9 cellular contexts compared by ENCODE assay signal in the genomic region with DNA sequence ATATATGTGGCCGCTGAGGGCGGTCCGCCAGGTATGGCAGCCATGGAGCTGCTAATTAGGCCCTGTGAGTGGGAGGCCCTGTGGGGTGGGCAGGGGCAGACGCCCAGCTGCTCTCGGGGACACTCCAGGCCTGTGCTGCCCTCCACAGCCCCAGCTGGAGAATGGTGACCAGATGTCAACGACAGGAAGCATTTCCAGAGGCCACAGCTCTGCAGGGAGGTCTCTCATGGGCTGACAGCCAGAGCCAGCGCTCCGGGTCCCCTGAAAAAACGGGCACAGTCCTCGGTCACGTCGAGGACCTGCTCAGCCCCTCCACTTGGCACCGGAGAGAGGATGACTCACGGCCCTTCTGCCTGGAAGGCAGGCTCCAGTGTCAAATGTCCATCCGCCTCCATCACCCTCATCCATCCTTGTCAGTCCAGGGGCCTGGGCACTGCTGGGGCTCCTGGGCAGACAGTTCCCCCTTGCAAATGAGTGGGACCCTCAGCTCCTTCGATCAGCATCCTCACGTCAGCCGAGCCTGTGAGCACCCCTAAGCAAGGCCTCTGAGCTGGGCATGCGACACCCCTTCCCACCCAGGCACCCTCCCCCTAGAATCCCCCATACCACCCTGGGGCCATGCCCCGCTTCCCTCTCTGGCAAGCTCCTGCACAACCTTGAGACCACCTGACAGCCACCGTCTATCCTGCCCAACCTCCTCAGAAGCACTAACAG. TPM values are rescaled to one million over a fixed set of nuclear protein-coding genes. Genes with fewer than 3 reads are reported as not detected.
A peak's percentile ranks its signal among the peaks of the same experiment; 100 is the strongest.
DNase-seq lines count a peak whose midpoint lies in the region; ATAC-seq, FAIRE-seq and TF ChIP-seq lines count a peak whose summit lies in the region.
"Had no signal": no experiment of that assay in that cellular context is flagged by ENCODE, and none has a peak within 500 bp of the region (broad histone marks: within the 10 kb centered on the region; RNA-seq: fewer than 3 reads in every experiment).

No MANE protein-coding gene starts in this region.

- peaks cover 11% of the 10 kb centered on the region for H3K27me3 ChIP-seq in keratinocyte (ENCODE audit: control insufficient read depth, extremely low read depth, insufficient read depth, low read length)
- no peaks in the 10 kb centered on the region for H3K27me3 ChIP-seq in HAP-1 (ENCODE audit: low read depth)

- H3K4me1 Mint-ChIP-seq in stimulated activated naive CD8-positive, alpha-beta T cell treated with anti-CD3 and anti-CD28 coated beads, Interleukin-15, Interleukin-2, amounts not matched to agents 100 ng/mL and 50 ng/mL, for 24 hours (ENCODE audit: low read depth): peaks cover 81% of the 10 kb centered on the region

- H3K79me2 ChIP-seq in keratinocyte (ENCODE audit: control insufficient read depth, insufficient read depth, low read length): peaks cover 13% of the 10 kb centered on the region

- H3K9ac ChIP-seq in keratinocyte (ENCODE audit: control insufficient read depth, extremely low read depth, insufficient read depth, low read length): no peak overlapping the region

- peaks cover 13% of the 10 kb centered on the region for H3K4me1 ChIP-seq in keratinocyte (ENCODE audit: control insufficient read depth, extremely low read depth, insufficient read depth, low read length)
- peaks cover 5% of the 10 kb centered on the region for H3K4me1 ChIP-seq in HAP-1

- H3K4me3 Mint-ChIP-seq in stimulated activated naive CD8-positive, alpha-beta T cell treated with anti-CD3 and anti-CD28 coated beads, Interleukin-15, Interleukin-2, amounts not matched to agents 100 ng/mL and 50 ng/mL, for 24 hours: peak overlapping the region; percentile 81

- peak overlapping the region; percentile 83; the same call in 1 of the 2 replicates for H3K27ac ChIP-seq in VCaP
- no peak overlapping the region for H3K27ac ChIP-seq in keratinocyte (ENCODE audit: control insufficient read depth, insufficient read depth, low read length)

- no peak for FAIRE-seq in keratinocyte (lab: Jason Lieb, UNC)

- in situ Hi-C loops in HAP-1 (cut with MboI; ENCODE audit: low sequenced_read_pairs): no loop called here

- no peak for ATAC-seq in stimulated activated naive CD8-positive, alpha-beta T cell treated with anti-CD3 and anti-CD28 coated beads, Interleukin-15, Interleukin-2, amounts not matched to agents 100 U/mL and 50 U/mL, for 24 hours
- no peak for ATAC-seq in HG02884 (IDR thresholded peaks at IDR 0.05; ENCODE audit: unreplicated experiment)
- ATAC-seq in activated CD4-positive, CD25-positive, alpha-beta regulatory T cell treated with anti-CD3 and anti-CD28 coated beads, Interleukin-2, amount 50 U/mL, for 24 hours: no peak

- dilution Hi-C loops in keratinocyte (cut with MboI; ENCODE audit: extremely low pct_ligation_motif_present, low sequenced_read_pairs): no loop called here

- TF ChIP-seq CTCF in VCaP (conservative IDR thresholded peaks at IDR 0.05) (no peak), keratinocyte (optimal IDR thresholded peaks at IDR 0.05 in 1 of 3, IDR thresholded peaks at IDR 0.05 in 1 of 3, conservative IDR thresholded peaks at IDR 0.05 in 1 of 3; ENCODE audit: extremely low read depth in 1 of 3, insufficient read depth in 2 of 3, low read length in 3 of 3) (no peak)

- H4K20me1 ChIP-seq in keratinocyte (ENCODE audit: control insufficient read depth, extremely low read depth, insufficient read depth, low read length): peaks cover 13% of the 10 kb centered on the region

- no peak for DNase-seq in stimulated activated naive CD8-positive, alpha-beta T cell treated with anti-CD3 and anti-CD28 coated beads, Interleukin-15, Interleukin-2, amounts not matched to agents 100 U/mL and 50 U/mL, for 24 hours
- no peak for DNase-seq in keratinocyte (ENCODE audit: low read depth, low spot score)
- no peak for DNase-seq in HAP-1 (ENCODE audit: low spot score in 2 of 2)
- no peak for DNase-seq in SHP77 treated with DMSO at 0.1 percent for 48 hours (lab: John Stamatoyannopoulos, UW)
- DNase-seq: NCI-H524 treated with DMSO at 0.1 percent for 48 hours had no signal

- peaks cover 3% of the 10 kb centered on the region for H3K27me3 Mint-ChIP-seq in stimulated activated naive CD8-positive, alpha-beta T cell treated with anti-CD3 and anti-CD28 coated beads, Interleukin-15, Interleukin-2, amounts not matched to agents 100 ng/mL and 50 ng/mL, for 24 hours

- peak overlapping the region; percentile 97 for H3K4me2 ChIP-seq in keratinocyte (ENCODE audit: control insufficient read depth, extremely low read depth, insufficient read depth, low read depth, low read length)

- H2AFZ ChIP-seq in keratinocyte (ENCODE audit: control insufficient read depth, low read length): no peak overlapping the region

- H3K9me1 ChIP-seq in keratinocyte (ENCODE audit: control insufficient read depth, extremely low read depth, insufficient read depth, low read length): no peaks in the 10 kb centered on the region

- peak overlapping the region in 2 of 3 experiments; percentile 60 to 79 for H3K4me3 ChIP-seq in keratinocyte (ENCODE audit: control insufficient read depth in 2 of 3, extremely low read depth in 1 of 3, insufficient read depth in 2 of 3, low read depth in 1 of 3, low read length in 3 of 3)
- no peak overlapping the region for H3K4me3 ChIP-seq in HAP-1

- no peaks in the 10 kb centered on the region for H3K9me3 Mint-ChIP-seq in stimulated activated naive CD8-positive, alpha-beta T cell treated with anti-CD3 and anti-CD28 coated beads, Interleukin-15, Interleukin-2, amounts not matched to agents 100 ng/mL and 50 ng/mL, for 24 hours

- H3K36me3 ChIP-seq in keratinocyte (ENCODE audit: control insufficient read depth in 2 of 2, extremely low read depth in 1 of 2, insufficient read depth in 2 of 2, low read length in 2 of 2) (no peaks in the 10 kb centered on the region), HAP-1 (replicated peaks) (no peaks in the 10 kb centered on the region)

- H3K27ac Mint-ChIP-seq in stimulated activated naive CD8-positive, alpha-beta T cell treated with anti-CD3 and anti-CD28 coated beads, Interleukin-15, Interleukin-2, amounts not matched to agents 100 ng/mL and 50 ng/mL, for 24 hours: no peak overlapping the region

- H3K9me3 ChIP-seq in keratinocyte (ENCODE audit: control insufficient read depth, low read depth, low read length) (no peaks in the 10 kb centered on the region), HAP-1 (no peaks in the 10 kb centered on the region)

- H3K36me3 Mint-ChIP-seq in stimulated activated naive CD8-positive, alpha-beta T cell treated with anti-CD3 and anti-CD28 coated beads, Interleukin-15, Interleukin-2, amounts not matched to agents 100 ng/mL and 50 ng/mL, for 24 hours (ENCODE audit: low read depth): peaks cover 4% of the 10 kb centered on the region

RNA-seq across cellular contexts. Expression of gene BID, which starts 1.9 kb away (rescaled TPM):
- 36.5 to 69.7 TPM (median 46.0 TPM) in 3 replicates for polyA plus RNA-seq in keratinocyte
- 33.9 TPM for polyA plus RNA-seq in keratinocyte (2011; ENCODE audit: low read depth)
- 56.0 and 89.5 TPM in 2 replicates for polyA plus RNA-seq in keratinocyte (2011; cell fraction: cytosol; rRNA removed)
- 35.7 and 52.3 TPM in 2 replicates for polyA plus RNA-seq in keratinocyte (2011; cell fraction: nucleus; rRNA removed)
- polyA plus RNA-seq in keratinocyte (2012; ENCODE audit: low replicate concordance): 26.2 and 26.3 TPM in 2 replicates
- 11.3 to 47.4 TPM (median 21.5 TPM) in 3 replicates for polyA minus RNA-seq in keratinocyte
- 33.8 TPM for polyA minus RNA-seq in keratinocyte (2011; cell fraction: cytosol; rRNA and poly(A)+ RNA removed)
- polyA minus RNA-seq in keratinocyte (2011; cell fraction: nucleus; rRNA and poly(A)+ RNA removed): 12.3 and 13.1 TPM in 2 replicates
